In genomic region chr9:110256142-110256391, GRCh38 we compare ENCODE assay signal across 8 cellular contexts. TPM values are rescaled to one million over a fixed set of nuclear protein-coding genes. Genes with fewer than 3 reads are reported as not detected.
A peak's percentile ranks its signal among the peaks of the same experiment; 100 is the strongest.
DNase-seq lines count a peak whose midpoint lies in the region; ATAC-seq and TF ChIP-seq lines count a peak whose summit lies in the region.

No MANE protein-coding gene starts in this region.

- H3K9me3 ChIP-seq in CD4-positive, alpha-beta T cell (ENCODE audit: control insufficient read depth, low read length): no peaks in the 10 kb centered on the region
- no peaks in the 10 kb centered on the region for H3K9me3 ChIP-seq in HUES64 (ENCODE audit: insufficient read depth, low read depth, low read length)

- H3K9ac ChIP-seq in HUES64 (ENCODE audit: low read depth, low read length): peak overlapping the region; percentile 95

- under 1% methylated on average over 29 of the region's 29 CpGs for WGBS in HUES64

- ATAC-seq in CD4-positive, alpha-beta T cell (ENCODE audit: poor library complexity): no peak
- ATAC-seq in HG02981 (IDR thresholded peaks at IDR 0.05; ENCODE audit: unreplicated experiment): no peak

- CTCF ChIA-PET in CD4-positive, alpha-beta T cell (lab: Charles Lee): no interaction called here

- no peaks in the 10 kb centered on the region for H3K27me3 Mint-ChIP-seq in CD4-positive, alpha-beta T cell
- peaks cover under 1% of the 10 kb centered on the region for H3K27me3 Mint-ChIP-seq in mesothelial cell of epicardium (ENCODE audit: low read depth)

- in situ Hi-C loops in KBM-7 (cut with MboI; ENCODE audit: low pct_unique_long_range_greater_than_20kb, low sequenced_read_pairs): no loop called here

- peaks cover 2% of the 10 kb centered on the region for H3K36me3 ChIP-seq in HUES64 (ENCODE audit: insufficient read depth, low read length)

- intact Hi-C loops in CD4-positive, alpha-beta T cell (cut with DNase I, micrococcal nuclease): loop anchor here in 1 of 2 experiments (5.0 to 10.0 kb wide), 2 partner anchors 209 to 1321 kb away; partner anchors contain the start of genes ABITRAM and ELP1

- no peak for TF ChIP-seq CTCF in CD4-positive, alpha-beta T cell (IDR thresholded peaks at IDR 0.05)
- TF ChIP-seq CTCF in mesothelial cell of epicardium (IDR thresholded peaks at IDR 0.05; ENCODE audit: unreplicated experiment): no peak

- H3K27ac ChIP-seq in CD4-positive, alpha-beta T cell (ENCODE audit: low read depth, low read length): peak overlapping the region; percentile 37
- peak overlapping the region; percentile 78 for H3K27ac ChIP-seq in HUES64 (ENCODE audit: low read depth, low read length)
- H3K27ac ChIP-seq in cingulate gyrus (ENCODE audit: low read depth, low read length): peak overlapping the region; percentile 73

- H3K9me3 Mint-ChIP-seq in CD4-positive, alpha-beta T cell: no peaks in the 10 kb centered on the region
- H3K9me3 Mint-ChIP-seq in mesothelial cell of epicardium: no peaks in the 10 kb centered on the region

- H3K27ac Mint-ChIP-seq in CD4-positive, alpha-beta T cell: peak overlapping the region; percentile 83
- H3K27ac Mint-ChIP-seq in mesothelial cell of epicardium: peak overlapping the region; percentile 97

- peaks cover 44% of the 10 kb centered on the region for H3K4me1 Mint-ChIP-seq in CD4-positive, alpha-beta T cell (ENCODE audit: low read depth)
- peaks cover 36% of the 10 kb centered on the region for H3K4me1 Mint-ChIP-seq in mesothelial cell of epicardium

- DNase-seq in CD4-positive, alpha-beta T cell: peak in 1 of 10 experiments; percentile 7
- DNase-seq in mesothelial cell of epicardium (ENCODE audit: low spot score in 2 of 2, unreplicated experiment in 2 of 2) (peak in 1 of 2 experiments; percentile 42), C1 segment of cervical spinal cord (lab: John Stamatoyannopoulos, UW) (no peak), globus pallidus (ENCODE audit: low spot score) (no peak), KBM-7 (no peak)

- peak overlapping the region; percentile 85 for H3K4me3 ChIP-seq in HUES64 (ENCODE audit: low read length)

- POLR2A ChIA-PET in CD4-positive, alpha-beta T cell (lab: Charles Lee): interaction anchor here (0.6 to 1.2 kb wide), 4 partner anchors 10 to 1226 kb away, joined by 3 to 4 read pairs (median 3); no protein-coding TSS in a partner anchor

- H3K27me3 ChIP-seq in CD4-positive, alpha-beta T cell (ENCODE audit: control insufficient read depth, insufficient read depth, low read length): no peaks in the 10 kb centered on the region
- no peaks in the 10 kb centered on the region for H3K27me3 ChIP-seq in HUES64 (ENCODE audit: insufficient read depth, low read length)

- peak overlapping the region; percentile 98 for H3K4me3 Mint-ChIP-seq in CD4-positive, alpha-beta T cell
- peak overlapping the region; percentile 95 for H3K4me3 Mint-ChIP-seq in mesothelial cell of epicardium

- H3K4me1 ChIP-seq in HUES64 (ENCODE audit: insufficient read depth, low read length): peaks cover 25% of the 10 kb centered on the region; the same call in 1 of the 2 replicates

- H3K36me3 Mint-ChIP-seq in CD4-positive, alpha-beta T cell (ENCODE audit: low read depth): peaks cover 4% of the 10 kb centered on the region
- peaks cover 3% of the 10 kb centered on the region for H3K36me3 Mint-ChIP-seq in mesothelial cell of epicardium

RNA-seq across cellular contexts. Expression of gene TXN, which starts 0.2 kb away (rescaled TPM):
- 10 to 100 TPM; 31.5 to 35.1 TPM for total RNA-seq in CD4-positive, alpha-beta T cell
- polyA plus RNA-seq in HUES64 (2013, experiment 1 of 2): 195 TPM
- polyA plus RNA-seq in HUES64 (2013, experiment 2 of 2): 214 TPM
- 114 to 116 TPM (median 115 TPM) in 3 replicates for total RNA-seq in mesothelial cell of epicardium

RNA-seq across cellular contexts. Expression of gene C9orf152, which starts 48.1 kb away (rescaled TPM):
- not detected for total RNA-seq in CD4-positive, alpha-beta T cell
- polyA plus RNA-seq in HUES64 (2013, experiment 1 of 2): not detected
- not detected for polyA plus RNA-seq in HUES64 (2013, experiment 2 of 2)
- total RNA-seq in mesothelial cell of epicardium: not detected in 3 replicates
